1 cellular context compared by ENCODE assay signal in genomic region chr9:114896344-114896743, GRCh38.
TF ChIP-seq lines count a peak whose summit lies in the region.

No MANE protein-coding gene starts in this region.

TF ChIP-seq in endothelial cell of umbilical vein, 7 proteins besides CTCF, POLR2A, EP300 and RAD21 (continued from another document):
- TF ChIP-seq JUN (IDR thresholded peaks at IDR 0.05; ENCODE audit: borderline replicate concordance, insufficient read depth, insufficient read length, low read depth) (no peak), GATA2 (IDR thresholded peaks at IDR 0.05; ENCODE audit: insufficient read depth, insufficient read length, low read depth, low read length) (no peak), EZH2 (IDR thresholded peaks at IDR 0.05; ENCODE audit: borderline replicate concordance, low read depth, low read length, severe bottlenecking) (no peak), POLR2AphosphoS5 (IDR thresholded peaks at IDR 0.05; ENCODE audit: insufficient read depth, low read depth, low read length) (no peak), MAX (IDR thresholded peaks at IDR 0.05; ENCODE audit: insufficient read depth, insufficient read length) (no peak), MYC (IDR thresholded peaks at IDR 0.05; ENCODE audit: low read depth, low read length) (no peak)
